ENCODE assay signal across 8 cellular contexts in genomic region chr6:31730631-31731086, GRCh38. TPM values are rescaled to one million over a fixed set of nuclear protein-coding genes. Genes with fewer than 3 reads are reported as not detected.
DNase-seq lines count a peak whose midpoint lies in the region; ATAC-seq and TF ChIP-seq lines count a peak whose summit lies in the region.

No MANE protein-coding gene starts in this region.

- H3K9me3 ChIP-seq in BLaER1 (no peaks in the 10 kb centered on the region), neural progenitor cell (ENCODE audit: low read depth) (no peaks in the 10 kb centered on the region)

- H3K9ac ChIP-seq in BLaER1 (peak overlapping the region; percentile 89; the same call in 1 of the 2 replicates), neural progenitor cell (no peak overlapping the region)

- DNase-seq in NB4 (ENCODE audit: low read depth): peak; percentile 32
- DNase-seq in effector memory CD8-positive, alpha-beta T cell: no peak
- peak; percentile 38 for DNase-seq in neural progenitor cell (ENCODE audit: low spot score)
- no peak for DNase-seq in NCI-H1694 treated with DMSO at 0.1 percent for 48 hours (lab: John Stamatoyannopoulos, UW)

- H3K36me3 ChIP-seq in BLaER1 (peaks cover 67% of the 10 kb centered on the region), neural progenitor cell (peaks cover 5% of the 10 kb centered on the region)

- H3K27me3 Mint-ChIP-seq in effector memory CD8-positive, alpha-beta T cell: no peaks in the 10 kb centered on the region
- peaks cover 6% of the 10 kb centered on the region for H3K27me3 Mint-ChIP-seq in neural progenitor cell (ENCODE audit: insufficient read depth, low read depth)

- peaks cover 62% of the 10 kb centered on the region for H3K36me3 Mint-ChIP-seq in effector memory CD8-positive, alpha-beta T cell (ENCODE audit: insufficient read depth)
- peaks cover 48% of the 10 kb centered on the region for H3K36me3 Mint-ChIP-seq in neural progenitor cell

- peak overlapping the region; percentile 81 to 83 for H3K27ac Mint-ChIP-seq in effector memory CD8-positive, alpha-beta T cell
- H3K27ac Mint-ChIP-seq in neural progenitor cell: peak overlapping the region; percentile 10

- H3K27me3 ChIP-seq in BLaER1 (no peaks in the 10 kb centered on the region), neural progenitor cell (no peaks in the 10 kb centered on the region)

- no peaks in the 10 kb centered on the region for H3K9me3 Mint-ChIP-seq in effector memory CD8-positive, alpha-beta T cell
- H3K9me3 Mint-ChIP-seq in neural progenitor cell: no peaks in the 10 kb centered on the region

- H3K4me3 Mint-ChIP-seq in effector memory CD8-positive, alpha-beta T cell: peak overlapping the region; percentile 95 to 97
- H3K4me3 Mint-ChIP-seq in neural progenitor cell: peak overlapping the region; percentile 99

- H3K27ac ChIP-seq in BLaER1 (0 out of 2 replicates have a peak overlapping the region, but pooled peaks have one; percentile 88), neural progenitor cell (no peak overlapping the region)

- H3F3A ChIP-seq in neural progenitor cell (ENCODE audit: low read depth): peaks cover 56% of the 10 kb centered on the region

- H2AFZ ChIP-seq in neural progenitor cell (replicated peaks): no peak overlapping the region

- peak overlapping the region; percentile 99 for H3K4me2 ChIP-seq in BLaER1
- peak overlapping the region; percentile 68 for H3K4me2 ChIP-seq in neural progenitor cell

- H4K20me1 ChIP-seq in BLaER1 (peaks cover 74% of the 10 kb centered on the region), neural progenitor cell (ENCODE audit: low read depth) (peaks cover 39% of the 10 kb centered on the region)

- peaks cover 40% of the 10 kb centered on the region for H3K79me2 ChIP-seq in neural progenitor cell (ENCODE audit: low read depth)

- peaks cover 45 to 57% of the 10 kb centered on the region in 2 donors for H3K4me1 Mint-ChIP-seq in effector memory CD8-positive, alpha-beta T cell (ENCODE audit: low read depth in 2 of 2)
- H3K4me1 Mint-ChIP-seq in neural progenitor cell: peaks cover 49% of the 10 kb centered on the region

- ATAC-seq in effector memory CD8-positive, alpha-beta T cell (replicated peaks): no peak
- ATAC-seq in GM21619 (IDR thresholded peaks at IDR 0.05; ENCODE audit: unreplicated experiment) (no peak), GM19328 (IDR thresholded peaks at IDR 0.05; ENCODE audit: unreplicated experiment) (no peak), GM19324 (IDR thresholded peaks at IDR 0.05; ENCODE audit: low FRiP score, unreplicated experiment) (no peak)

- TF ChIP-seq POLR2A in NB4 (IDR thresholded peaks at IDR 0.05; ENCODE audit: extremely low read depth, insufficient read length): no peak

- H3K4me1 ChIP-seq in BLaER1: peaks cover 81% of the 10 kb centered on the region
- peaks cover 11% of the 10 kb centered on the region for H3K4me1 ChIP-seq in neural progenitor cell

- TF ChIP-seq CTCF in NB4 (IDR thresholded peaks at IDR 0.05; ENCODE audit: low read depth, low read length): no peak
- TF ChIP-seq CTCF in neural progenitor cell (IDR thresholded peaks at IDR 0.05): no peak

- H3K4me3 ChIP-seq in BLaER1 (peak overlapping the region; percentile 94), NB4 (ENCODE audit: low read depth, low read length) (peak overlapping the region; percentile 30), neural progenitor cell (peak overlapping the region; percentile 99)

RNA-seq across cellular contexts. Expression of gene DDAH2, which starts 1.6 kb away (rescaled TPM):
- total RNA-seq in neural progenitor cell (ENCODE audit: low replicate concordance): 94.3 and 202 TPM in 2 replicates

RNA-seq across cellular contexts. Expression of gene CLIC1, which starts 5.7 kb away (rescaled TPM):
- 234 and 307 TPM in 2 replicates for total RNA-seq in neural progenitor cell (ENCODE audit: low replicate concordance)

RNA-seq across cellular contexts. Expression of gene MPIG6B, which starts 7.5 kb away (rescaled TPM):
- total RNA-seq in neural progenitor cell (ENCODE audit: low replicate concordance): not detected in 2 replicates

RNA-seq across cellular contexts. Expression of gene LY6G6C, which starts 9.1 kb away (rescaled TPM):
- total RNA-seq in neural progenitor cell (ENCODE audit: low replicate concordance): not detected in 2 replicates

RNA-seq across cellular contexts. Expression of gene MSH5, which starts 9.1 kb away (rescaled TPM):
- total RNA-seq in neural progenitor cell (ENCODE audit: low replicate concordance): 45.5 and 50.9 TPM in 2 replicates

Comparison
In these comparisons a context has a peak if more than half of its experiments do, and no peak if none do; other contexts are left out.
1. H3K4me3 ChIP-seq: peak in every context shown above with its lines; median percentile 99 in neural progenitor cell; 94 in BLaER1; 30 in NB4.
2. DNase-seq: peak in NB4 (single experiment) and neural progenitor cell (single experiment); none in effector memory CD8-positive, alpha-beta T cell (0 of 3) and NCI-H1694 treated with DMSO at 0.1 percent for 48 hours (single experiment).